24 cellular contexts compared by ENCODE assay signal in genomic region chr1:159591981-159592380, GRCh38. TPM values are rescaled to one million over a fixed set of nuclear protein-coding genes. Genes with fewer than 3 reads are reported as not detected.
"Had no signal": no experiment of that assay in that cellular context is flagged by ENCODE, and none has a peak within 500 bp of the region (broad histone marks: within the 10 kb centered on the region; RNA-seq: fewer than 3 reads in every experiment).

No MANE protein-coding gene starts in this region.

- DNase-seq: activated CD4-positive, alpha-beta T cell treated with anti-CD3 and anti-CD28 coated beads for 1 hour; activated CD4-positive, alpha-beta T cell treated with anti-CD3 and anti-CD28 coated beads, Interleukin-2, amount 50 U/mL, for 1 hour; activated CD8-positive, alpha-beta T cell treated with anti-CD3 and anti-CD28 coated beads, Interleukin-2, amount 10 ng/mL, durations not matched to agents 7 days and 5 days; activated gamma-delta T cell; activated naive CD4-positive, alpha-beta T cell treated with anti-CD3 and anti-CD28 coated beads, Interleukin-2, amount 50 U/mL, for 16 hours; activated naive CD8-positive, alpha-beta T cell treated with anti-CD3 and anti-CD28 coated beads, Interleukin-2, amount 50 U/mL, for 24 hours; central memory CD4-positive, alpha-beta T cell; dermis blood vessel endothelial cell; effector CD8-positive, alpha-beta T cell; erythroblast; foreskin fibroblast; immature natural killer cell; left ventricle myocardium superior; ovary; stimulated activated CD4-positive, alpha-beta T cell treated with anti-CD3 and anti-CD28 coated beads, Interleukin-12 subunit alpha, Interleukin-12 subunit beta, amount 100 ng/mL, for 4 hours; stimulated activated naive CD8-positive, alpha-beta T cell treated with anti-CD3 and anti-CD28 coated beads, Interleukin-15, amount 100 ng/mL, for 72 hours; tibial artery had no signal

- ATAC-seq: activated CD8-positive, alpha-beta T cell treated with anti-CD3 and anti-CD28 coated beads, Interleukin-2, amount 10 ng/mL, durations not matched to agents 7 days and 5 days; activated naive CD8-positive, alpha-beta T cell treated with anti-CD3 and anti-CD28 coated beads, Interleukin-2, amount 50 U/mL, for 24 hours; left ventricle myocardium superior; natural killer cell treated with Interleukin-12 subunit alpha and Interleukin-12 subunit beta and Interleukin-15 and Interleukin-18, amount 100 ng/mL, for 72 hours; stimulated activated naive CD8-positive, alpha-beta T cell treated with anti-CD3 and anti-CD28 coated beads, Interleukin-15, amount 100 ng/mL, for 72 hours had no signal

- H3K27me3 ChIP-seq: ovary, tibial artery had no signal

- H3K9me3 ChIP-seq: ovary, prostate gland, tibial artery had no signal

- H3K36me3 ChIP-seq: ovary, prostate gland, tibial artery had no signal

- H3K4me3 ChIP-seq: ovary, prostate gland, tibial artery had no signal

- H3K27ac ChIP-seq: ovary, prostate gland, tibial artery had no signal

- H3K4me1 ChIP-seq: prostate gland, tibial artery had no signal

RNA-seq across cellular contexts. Expression of gene APCS, which starts 4.4 kb away (rescaled TPM):
- total RNA-seq: activated CD8-positive, alpha-beta T cell treated with anti-CD3 and anti-CD28 coated beads, Interleukin-2, amount 10 ng/mL, durations not matched to agents 7 days and 5 days; activated T-helper 1 cell treated with anti-CD3 and anti-CD28 coated beads, Interleukin-12 subunit alpha, Interleukin-12 subunit beta, Interleukin-2, Interleukin-4 antibody, amounts not matched to agents 30 ng/mL and 10 ng/mL and 1 ng/mL, durations not matched to agents 14 hours and 24 hours and 36 hours; dermis blood vessel endothelial cell; fibroblast of lung; glomerular endothelial cell; left ventricle myocardium superior; natural killer cell treated with Interleukin-12 subunit alpha and Interleukin-12 subunit beta and Interleukin-15 and Interleukin-18, amount 100 ng/mL, for 72 hours; prostate gland; urinary bladder had no signal
- polyA plus RNA-seq: fibroblast of lung, immature natural killer cell, ovary had no signal

RNA-seq across cellular contexts. Expression of gene OR10J5, which starts 56.2 kb away (rescaled TPM):
- total RNA-seq: activated CD8-positive, alpha-beta T cell treated with anti-CD3 and anti-CD28 coated beads, Interleukin-2, amount 10 ng/mL, durations not matched to agents 7 days and 5 days; activated T-helper 1 cell treated with anti-CD3 and anti-CD28 coated beads, Interleukin-12 subunit alpha, Interleukin-12 subunit beta, Interleukin-2, Interleukin-4 antibody, amounts not matched to agents 30 ng/mL and 10 ng/mL and 1 ng/mL, durations not matched to agents 14 hours and 24 hours and 36 hours; dermis blood vessel endothelial cell; fibroblast of lung; glomerular endothelial cell; left ventricle myocardium superior; natural killer cell treated with Interleukin-12 subunit alpha and Interleukin-12 subunit beta and Interleukin-15 and Interleukin-18, amount 100 ng/mL, for 72 hours; ovary; prostate gland; skeletal muscle tissue; urinary bladder had no signal
- polyA plus RNA-seq: fibroblast of lung, immature natural killer cell, ovary, urinary bladder had no signal
